3 cellular contexts compared by ENCODE assay signal in the genomic region with DNA sequence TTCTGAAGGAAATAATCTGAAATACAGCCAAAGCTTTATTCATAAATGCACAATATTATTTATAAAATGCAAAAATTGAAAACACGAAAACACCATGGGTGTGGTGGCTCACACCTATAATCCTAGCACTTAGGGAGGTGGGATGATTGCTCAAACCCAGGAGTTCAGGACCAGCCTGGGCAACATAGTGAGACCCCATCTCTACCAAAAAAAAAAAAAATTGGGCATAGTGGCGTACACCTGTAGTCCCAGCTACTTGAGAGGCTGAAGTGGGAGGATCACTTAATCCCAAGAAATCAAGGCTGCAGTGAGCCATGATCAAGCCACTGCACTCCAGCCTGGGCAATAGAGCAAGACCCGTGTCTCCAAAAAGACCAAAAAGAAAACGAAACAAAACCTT.
TF ChIP-seq lines count a peak whose summit lies in the region.

No MANE protein-coding gene starts in this region.

TF ChIP-seq in HepG2, 621 proteins besides CTCF, POLR2A, EP300 and RAD21:
- no peak for TF ChIP-seq DNMT3B (CRISPR knock-in tag; conservative IDR thresholded peaks at IDR 0.05)
- TF ChIP-seq ZNF121 (CRISPR knock-in tag; IDR thresholded peaks at IDR 0.05): peak; percentile 77

TF ChIP-seq in WTC11, 78 proteins besides CTCF, POLR2A, EP300 and RAD21:
- peak; percentile 61 for TF ChIP-seq ZNF121 (CRISPR knock-in tag; IDR thresholded peaks at IDR 0.05)
- TF ChIP-seq, protein P1, sequence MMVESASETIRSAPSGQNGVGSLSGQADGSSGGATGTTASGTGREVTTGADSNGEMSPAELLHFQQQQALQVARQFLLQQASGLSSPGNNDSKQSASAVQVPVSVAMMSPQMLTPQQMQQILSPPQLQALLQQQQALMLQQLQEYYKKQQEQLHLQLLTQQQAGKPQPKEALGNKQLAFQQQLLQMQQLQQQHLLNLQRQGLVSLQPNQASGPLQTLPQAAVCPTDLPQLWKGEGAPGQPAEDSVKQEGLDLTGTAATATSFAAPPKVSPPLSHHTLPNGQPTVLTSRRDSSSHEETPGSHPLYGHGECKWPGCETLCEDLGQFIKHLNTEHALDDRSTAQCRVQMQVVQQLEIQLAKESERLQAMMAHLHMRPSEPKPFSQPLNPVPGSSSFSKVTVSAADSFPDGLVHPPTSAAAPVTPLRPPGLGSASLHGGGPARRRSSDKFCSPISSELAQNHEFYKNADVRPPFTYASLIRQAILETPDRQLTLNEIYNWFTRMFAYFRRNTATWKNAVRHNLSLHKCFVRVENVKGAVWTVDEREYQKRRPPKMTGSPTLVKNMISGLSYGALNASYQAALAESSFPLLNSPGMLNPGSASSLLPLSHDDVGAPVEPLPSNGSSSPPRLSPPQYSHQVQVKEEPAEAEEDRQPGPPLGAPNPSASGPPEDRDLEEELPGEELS (CRISPR knock-in tag; IDR thresholded peaks at IDR 0.05): no peak

TF ChIP-seq in K562, 482 proteins besides CTCF, POLR2A, EP300 and RAD21:
- no peak for TF ChIP-seq ZNF589 (CRISPR knock-in tag; IDR thresholded peaks at IDR 0.05; ENCODE audit: low read depth)
- no peak for TF ChIP-seq OTX1 (CRISPR knock-in tag; IDR thresholded peaks at IDR 0.05)
- TF ChIP-seq ZNF121 (CRISPR knock-in tag; conservative IDR thresholded peaks at IDR 0.05): peak; percentile 92
- no peak for TF ChIP-seq ELK1 (CRISPR knock-in tag; IDR thresholded peaks at IDR 0.05)
- TF ChIP-seq MBD1 (CRISPR knock-in tag; IDR thresholded peaks at IDR 0.05): no peak
TF ChIP-seq in K562: peak in this region for 1.
